ENCODE assay signal across 28 cellular contexts in the genomic region with DNA sequence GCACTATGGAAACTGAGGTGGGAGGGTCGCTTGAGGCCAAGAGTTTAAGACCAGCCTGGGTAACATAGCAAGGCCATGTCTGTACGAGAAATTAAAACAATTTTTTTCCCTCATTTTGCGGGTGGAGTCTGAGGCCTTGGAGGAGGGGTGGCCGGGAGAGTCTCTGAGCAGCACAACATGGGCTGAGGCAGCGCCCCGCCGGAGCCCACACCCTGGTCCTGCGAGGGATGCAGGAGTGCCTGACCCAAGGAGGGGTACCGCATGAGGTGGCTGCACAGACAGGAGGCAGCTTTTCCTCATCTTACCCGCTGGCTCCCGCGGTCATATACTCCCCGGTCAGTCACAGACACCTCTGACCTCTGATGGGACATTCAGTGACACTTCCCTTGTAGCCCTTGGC.
"Had no signal": no experiment of that assay in that cellular context is flagged by ENCODE, and none has a peak within 500 bp of the region (broad histone marks: within the 10 kb centered on the region; RNA-seq: fewer than 3 reads in every experiment).

No MANE protein-coding gene starts in this region.

- H3K4me3 Mint-ChIP-seq: naive thymus-derived CD4-positive, alpha-beta T cell; natural killer cell; nephron; neural crest cell; stimulated activated effector memory CD8-positive, alpha-beta T cell treated with anti-CD3 and anti-CD28 coated beads, Interleukin-12 subunit alpha, Interleukin-12 subunit beta, amount 100 ng/mL, for 72 hours; stimulated activated naive B cell treated with anti-CD40 and anti-IgM and Interleukin-4, amounts not matched to agents 10 μg/mL and 1 μg/mL and 100 μg/mL, for 72 hours; stimulated activated naive CD8-positive, alpha-beta T cell treated with anti-CD3 and anti-CD28 coated beads, Interleukin-15, Interleukin-2, amounts not matched to agents 100 ng/mL and 50 ng/mL, for 24 hours; type B pancreatic cell had no signal

- H3K4me3 ChIP-seq: pancreas, prostate gland, right lobe of liver, sigmoid colon, suprapubic skin, testis, tibial artery, transverse colon, upper lobe of right lung, uterus had no signal

- H3K27ac ChIP-seq: neutrophil, pancreas, prostate gland, right lobe of liver, sigmoid colon, suprapubic skin, testis, tibial artery, transverse colon, upper lobe of right lung, uterus had no signal

- ATAC-seq: naive thymus-derived CD4-positive, alpha-beta T cell; natural killer cell; pancreas; right lobe of liver; stimulated activated effector memory CD8-positive, alpha-beta T cell treated with anti-CD3 and anti-CD28 coated beads, Interleukin-12 subunit alpha, Interleukin-12 subunit beta, amount 100 ng/mL, for 72 hours; stimulated activated naive B cell treated with anti-CD40 and anti-IgM and Interleukin-4, amounts not matched to agents 10 μg/mL and 1 μg/mL and 100 μg/mL, for 72 hours; upper lobe of right lung had no signal

- H3K36me3 Mint-ChIP-seq: natural killer cell had no signal

- H3K36me3 ChIP-seq: neutrophil, prostate gland, right lobe of liver, sigmoid colon, suprapubic skin, tibial artery, transverse colon, upper lobe of right lung, uterus had no signal

- H3K4me1 ChIP-seq: prostate gland, right lobe of liver, sigmoid colon, suprapubic skin, testis, transverse colon, upper lobe of right lung, uterus had no signal

- DNase-seq: naive thymus-derived CD4-positive, alpha-beta T cell; natural killer cell; nucleus accumbens; pancreas; right cardiac atrium; right lobe of liver; sigmoid colon; small intestine; stimulated activated CD4-positive, alpha-beta T cell treated with anti-CD3 and anti-CD28 coated beads, Interleukin-15, amount 100 ng/mL, for 24 hours; stimulated activated CD4-positive, alpha-beta T cell treated with anti-CD3 and anti-CD28 coated beads, Interleukin-2, amount 100 ng/mL, for 24 hours; stimulated activated CD4-positive, alpha-beta T cell treated with anti-CD3 and anti-CD28 coated beads, Interleukin-2, amount 100 ng/mL, for 48 hours; stimulated activated CD4-positive, alpha-beta T cell treated with anti-CD3 and anti-CD28 coated beads, Interleukin-4, amount 100 ng/mL, for 24 hours; stimulated activated naive B cell treated with anti-CD40 and anti-IgM and Interleukin-4, amounts not matched to agents 10 μg/mL and 1 μg/mL and 100 μg/mL, for 72 hours; stimulated activated naive CD4-positive, alpha-beta T cell treated with Interleukin-2 at 50 U/mL for 16 hours; substantia nigra; testis; tibial artery; transverse colon; upper lobe of right lung; uterus had no signal

- H3K27ac Mint-ChIP-seq: natural killer cell; nephron; stimulated activated naive B cell treated with anti-CD40 and anti-IgM and Interleukin-4, amounts not matched to agents 10 μg/mL and 1 μg/mL and 100 μg/mL, for 72 hours; stimulated activated naive CD8-positive, alpha-beta T cell treated with anti-CD3 and anti-CD28 coated beads, Interleukin-15, Interleukin-2, amounts not matched to agents 100 ng/mL and 50 ng/mL, for 24 hours; type B pancreatic cell had no signal

- H3K27me3 Mint-ChIP-seq: naive thymus-derived CD4-positive, alpha-beta T cell; stimulated activated naive B cell treated with anti-CD40 and anti-IgM and Interleukin-4, amounts not matched to agents 10 μg/mL and 1 μg/mL and 100 μg/mL, for 72 hours; stimulated activated naive CD8-positive, alpha-beta T cell treated with anti-CD3 and anti-CD28 coated beads, Interleukin-15, Interleukin-2, amounts not matched to agents 100 ng/mL and 50 ng/mL, for 24 hours; type B pancreatic cell had no signal

- H3K9me3 Mint-ChIP-seq: naive thymus-derived CD4-positive, alpha-beta T cell; natural killer cell; nephron; stimulated activated effector memory CD8-positive, alpha-beta T cell treated with anti-CD3 and anti-CD28 coated beads, Interleukin-12 subunit alpha, Interleukin-12 subunit beta, amount 100 ng/mL, for 72 hours; stimulated activated naive B cell treated with anti-CD40 and anti-IgM and Interleukin-4, amounts not matched to agents 10 μg/mL and 1 μg/mL and 100 μg/mL, for 72 hours; stimulated activated naive CD8-positive, alpha-beta T cell treated with anti-CD3 and anti-CD28 coated beads, Interleukin-15, Interleukin-2, amounts not matched to agents 100 ng/mL and 50 ng/mL, for 24 hours; type B pancreatic cell had no signal

- H3K9me3 ChIP-seq: neutrophil, pancreas, prostate gland, right lobe of liver, sigmoid colon, suprapubic skin, testis, tibial artery, transverse colon, upper lobe of right lung, uterus had no signal

- H3K27me3 ChIP-seq: neutrophil, pancreas, right lobe of liver, sigmoid colon, suprapubic skin, testis, tibial artery, transverse colon, upper lobe of right lung, uterus had no signal
